Comparison of ENCODE assay signal across 20 cellular contexts in the genomic region with DNA sequence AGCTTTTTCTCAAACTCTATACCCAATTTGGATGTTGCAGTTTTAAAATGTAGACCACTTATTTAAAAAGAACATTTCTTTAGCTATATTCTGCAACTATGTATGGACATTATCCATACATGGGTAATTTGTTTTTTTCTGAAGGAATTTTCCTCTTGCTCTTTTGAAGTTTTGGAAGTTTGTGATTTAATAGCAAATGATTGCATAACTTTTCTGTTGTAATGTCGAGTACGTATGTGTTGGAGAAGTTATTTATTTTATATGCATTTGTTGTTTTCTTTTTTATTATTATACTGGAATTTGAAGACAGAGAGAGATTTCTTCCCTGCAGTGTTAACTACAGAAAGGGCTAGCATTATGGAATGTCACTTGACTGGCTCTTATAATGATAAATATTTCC.
"Had no signal": no experiment of that assay in that cellular context is flagged by ENCODE, and none has a peak within 500 bp of the region (broad histone marks: within the 10 kb centered on the region; RNA-seq: fewer than 3 reads in every experiment).

No MANE protein-coding gene starts in this region.

- H3K4me1 ChIP-seq: left ventricle myocardium inferior, prostate gland, spleen, tibial nerve, uterus had no signal

- H3K9me3 ChIP-seq: left ventricle myocardium inferior, pancreas, prostate gland, spleen, tibial nerve, uterus had no signal

- H3K27me3 Mint-ChIP-seq: type B pancreatic cell had no signal

- H3K36me3 ChIP-seq: left ventricle myocardium inferior, pancreas, prostate gland, spleen, tibial nerve, uterus had no signal

- H3K27ac ChIP-seq: left ventricle myocardium inferior, pancreas, prostate gland, skin epidermis, spleen, tibial nerve, uterus had no signal

- H3K36me3 Mint-ChIP-seq: naive thymus-derived CD8-positive, alpha-beta T cell; stimulated activated effector memory CD8-positive, alpha-beta T cell treated with anti-CD3 and anti-CD28 coated beads, Interleukin-12 subunit alpha, Interleukin-12 subunit beta, amount 100 ng/mL, for 72 hours; type B pancreatic cell had no signal

- H3K9me3 Mint-ChIP-seq: naive thymus-derived CD8-positive, alpha-beta T cell; nephron; neural crest cell; stimulated activated effector memory CD8-positive, alpha-beta T cell treated with anti-CD3 and anti-CD28 coated beads, Interleukin-12 subunit alpha, Interleukin-12 subunit beta, amount 100 ng/mL, for 72 hours; stimulated activated naive CD8-positive, alpha-beta T cell treated with anti-CD3 and anti-CD28 coated beads, Interleukin-15, amount 100 ng/mL, for 72 hours; type B pancreatic cell had no signal

- DNase-seq: islet precursor cell; left ventricle myocardium inferior; mesendoderm; midbrain; naive thymus-derived CD8-positive, alpha-beta T cell; pancreas; retina; spleen; stimulated activated CD4-positive, alpha-beta T cell treated with anti-CD3 and anti-CD28 coated beads, Interleukin-4, amount 100 ng/mL, for 24 hours; stimulated activated naive CD4-positive, alpha-beta T cell; stimulated activated naive CD8-positive, alpha-beta T cell treated with anti-CD3 and anti-CD28 coated beads, Interleukin-15, amount 100 ng/mL, for 72 hours; uterus had no signal

- H3K27me3 ChIP-seq: pancreas, spleen, tibial nerve, uterus had no signal

- FAIRE-seq: pancreas had no signal

- H3K4me3 ChIP-seq: left ventricle myocardium inferior, lung, pancreas, prostate gland, skin epidermis, spleen, tibial nerve, uterus had no signal

- ATAC-seq: naive thymus-derived CD8-positive, alpha-beta T cell had no signal

- H3K4me1 Mint-ChIP-seq: naive thymus-derived CD8-positive, alpha-beta T cell; nephron; stimulated activated effector memory CD8-positive, alpha-beta T cell treated with anti-CD3 and anti-CD28 coated beads, Interleukin-12 subunit alpha, Interleukin-12 subunit beta, amount 100 ng/mL, for 72 hours; stimulated activated naive CD8-positive, alpha-beta T cell treated with anti-CD3 and anti-CD28 coated beads, Interleukin-15, amount 100 ng/mL, for 72 hours had no signal

- H3K27ac Mint-ChIP-seq: naive thymus-derived CD8-positive, alpha-beta T cell; stimulated activated effector memory CD8-positive, alpha-beta T cell treated with anti-CD3 and anti-CD28 coated beads, Interleukin-12 subunit alpha, Interleukin-12 subunit beta, amount 100 ng/mL, for 72 hours; stimulated activated naive CD8-positive, alpha-beta T cell treated with anti-CD3 and anti-CD28 coated beads, Interleukin-15, amount 100 ng/mL, for 72 hours; type B pancreatic cell had no signal

- H3K4me3 Mint-ChIP-seq: naive thymus-derived CD8-positive, alpha-beta T cell; nephron; neural crest cell; stimulated activated effector memory CD8-positive, alpha-beta T cell treated with anti-CD3 and anti-CD28 coated beads, Interleukin-12 subunit alpha, Interleukin-12 subunit beta, amount 100 ng/mL, for 72 hours; stimulated activated naive CD8-positive, alpha-beta T cell treated with anti-CD3 and anti-CD28 coated beads, Interleukin-15, amount 100 ng/mL, for 72 hours; type B pancreatic cell had no signal
